ENCODE assay signal across 8 cellular contexts in the genomic region with DNA sequence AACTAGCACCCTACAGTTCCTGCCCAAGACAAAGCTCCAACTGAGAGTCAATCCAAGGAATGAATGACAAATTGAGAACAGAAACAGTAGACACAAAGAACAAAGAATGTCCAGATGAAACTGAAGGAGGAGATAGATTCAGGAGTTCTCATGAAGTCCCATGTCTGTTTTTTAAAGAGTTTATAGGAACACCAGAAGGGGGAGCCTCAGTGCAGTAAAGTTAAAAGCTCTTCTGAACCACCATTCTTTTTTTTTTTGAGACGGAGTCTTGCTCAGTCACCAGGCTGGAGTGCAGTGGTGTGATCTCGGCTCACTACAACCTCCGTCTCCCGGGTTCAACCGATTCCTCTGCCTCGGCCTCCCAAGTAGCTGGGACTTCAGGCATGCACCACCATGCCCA.
DNase-seq lines count a peak whose midpoint lies in the region; ATAC-seq and TF ChIP-seq lines count a peak whose summit lies in the region.

No MANE protein-coding gene starts in this region.

- no peak for TF ChIP-seq POLR2A in transverse colon (IDR thresholded peaks at IDR 0.05)

- H3K27me3 Mint-ChIP-seq in activated T-helper 17 cell treated with anti-CD3 and anti-CD28 coated beads, Interleukin-2, amount 50 U/mL, for 72 hours = peaks cover 9% of the 10 kb centered on the region

- CTCF ChIA-PET in AG04450 (lab: Charles Lee) = interaction anchor here (0.5 to 7.8 kb wide), 26 partner anchors 8 to 1238 kb away, joined by 3 to 126 read pairs (median 5); no protein-coding TSS in a partner anchor

- H3K9me2 ChIP-seq in OCI-LY1 (ENCODE audit: low read depth, low read length) = no peaks in the 10 kb centered on the region

- H3K27me3 ChIP-seq in AG04450 (ENCODE audit: control insufficient read depth, insufficient read depth, low read length) (no peaks in the 10 kb centered on the region), OCI-LY1 (ENCODE audit: insufficient read depth, low read length) (no peaks in the 10 kb centered on the region), transverse colon (no peaks in the 10 kb centered on the region)

- no peaks in the 10 kb centered on the region for H3K4me1 ChIP-seq in OCI-LY1 (ENCODE audit: insufficient read depth, low read length, severe bottlenecking)
- no peaks in the 10 kb centered on the region for H3K4me1 ChIP-seq in transverse colon

- 0 out of 2 replicates have a peak overlapping the region, but pooled peaks have one; percentile 16 for H3K4me2 ChIP-seq in OCI-LY1 (ENCODE audit: low read length)

- in situ Hi-C loops in GM13976 (cut with MboI; ENCODE audit: low sequenced_read_pairs, unreplicated experiment) (no loop called here), transverse colon (cut with MboI; ENCODE audit: low pct_ligation_motif_present in 1 of 4, low pct_unique_long_range_greater_than_20kb in 1 of 4, low sequenced_read_pairs in 3 of 4) (no loop called here)

- DNase-seq in AG04450 (ENCODE audit: low read depth, low spot score) = peak; percentile 7
- peak; percentile 2 for DNase-seq in GM13976 (ENCODE audit: low spot score)
- peak; percentile 70 for DNase-seq in fibroblast of pulmonary artery (ENCODE audit: low read depth)
- no peak for DNase-seq in transverse colon
- DNase-seq in NCI-H510A (lab: John Stamatoyannopoulos, UW) = no peak
- DNase-seq in activated gamma-delta T cell treated with Interleukin-2 at 50 U/mL for 16 hours = no peak

- no peak for ATAC-seq in activated T-helper 17 cell treated with anti-CD3 and anti-CD28 coated beads, Interleukin-2, amount 50 U/mL, for 72 hours (replicated peaks)

- H3F3A ChIP-seq in OCI-LY1 (ENCODE audit: insufficient read depth, low read length) = no peaks in the 10 kb centered on the region

- no peak for TF ChIP-seq EP300 in transverse colon (IDR thresholded peaks at IDR 0.05; ENCODE audit: low read depth)

- H2AFZ ChIP-seq in OCI-LY1 (ENCODE audit: low read length) = no peak overlapping the region

- H3K4me3 Mint-ChIP-seq in activated T-helper 17 cell treated with anti-CD3 and anti-CD28 coated beads, Interleukin-2, amount 50 U/mL, for 72 hours = no peak overlapping the region

- H3K27ac Mint-ChIP-seq in activated T-helper 17 cell treated with anti-CD3 and anti-CD28 coated beads, Interleukin-2, amount 50 U/mL, for 72 hours = no peak overlapping the region

- H3K4me3 ChIP-seq in AG04450 (ENCODE audit: low read depth, low read length) (no peak overlapping the region), OCI-LY1 (ENCODE audit: low read depth, low read length, poor library complexity, severe bottlenecking) (peak overlapping the region; percentile 22), fibroblast of pulmonary artery (replicated peaks; ENCODE audit: low read depth, low read length) (no peak overlapping the region), transverse colon (no peak overlapping the region)

- TF ChIP-seq CTCF in AG04450 (IDR thresholded peaks at IDR 0.05; ENCODE audit: low read depth, low read length) (peak; percentile 53), GM13976 (IDR thresholded peaks at IDR 0.05; ENCODE audit: borderline replicate concordance, control extremely low read depth, extremely low read depth, insufficient read depth, missing control alignments) (no peak), OCI-LY1 (IDR thresholded peaks at IDR 0.05; ENCODE audit: low read length) (peak; percentile 42), fibroblast of pulmonary artery (IDR thresholded peaks at IDR 0.05; ENCODE audit: low read length, missing control alignments) (peak; percentile 55), transverse colon (IDR thresholded peaks at IDR 0.05) (peak in 2 of 5 experiments; percentile 6 to 7)

- no peaks in the 10 kb centered on the region for H3K9me3 ChIP-seq in AG04450 (ENCODE audit: control insufficient read depth, insufficient read depth, low read length)
- no peaks in the 10 kb centered on the region for H3K9me3 ChIP-seq in OCI-LY1 (ENCODE audit: low read length)
- no peaks in the 10 kb centered on the region for H3K9me3 ChIP-seq in transverse colon

- H3K36me3 Mint-ChIP-seq in activated T-helper 17 cell treated with anti-CD3 and anti-CD28 coated beads, Interleukin-2, amount 50 U/mL, for 72 hours (ENCODE audit: low read depth) = no peaks in the 10 kb centered on the region

- no peak overlapping the region for H3K9ac ChIP-seq in OCI-LY1 (ENCODE audit: low read length)

- no peaks in the 10 kb centered on the region for H3K36me3 ChIP-seq in OCI-LY1 (ENCODE audit: insufficient read depth, low read length)
- no peaks in the 10 kb centered on the region for H3K36me3 ChIP-seq in transverse colon

- H3K9me3 Mint-ChIP-seq in activated T-helper 17 cell treated with anti-CD3 and anti-CD28 coated beads, Interleukin-2, amount 50 U/mL, for 72 hours = no peaks in the 10 kb centered on the region

- WGBS in transverse colon (ENCODE audit: low coverage in 1 of 2), 2 donors = 76% methylated on average over 6 of the region's 6 CpGs; no CpG with 5 or more reads in 1 of the 2 donors

- POLR2A ChIA-PET in AG04450 (lab: Yijun Ruan, JAX) = interaction anchor here (1.0 kb wide), 1 partner anchor 102 kb away, joined by 3 read pairs; no protein-coding TSS in a partner anchor

- H3K4me1 Mint-ChIP-seq in activated T-helper 17 cell treated with anti-CD3 and anti-CD28 coated beads, Interleukin-2, amount 50 U/mL, for 72 hours = no peaks in the 10 kb centered on the region

- H3K27ac ChIP-seq in AG04450 (ENCODE audit: low read depth, low read length) (no peak overlapping the region), OCI-LY1 (ENCODE audit: low read depth, low read length, poor library complexity, severe bottlenecking) (no peak overlapping the region), transverse colon (no peak overlapping the region)

- intact Hi-C loops in transverse colon (cut with DNase I; ENCODE audit: low total_unique reads) = no loop called here

- H4K20me1 ChIP-seq in OCI-LY1 (ENCODE audit: insufficient read depth, low read length) = no peaks in the 10 kb centered on the region

- H3K79me2 ChIP-seq in OCI-LY1 (ENCODE audit: insufficient read depth, low read length) = no peaks in the 10 kb centered on the region

Comparison
In these comparisons a context has a peak if more than half of its experiments do, and no peak if none do; other contexts are left out.
1. DNase-seq: peak in AG04450 (single experiment), GM13976 (single experiment) and fibroblast of pulmonary artery (single experiment); none in transverse colon (single experiment), NCI-H510A (single experiment) and activated gamma-delta T cell treated with Interleukin-2 at 50 U/mL for 16 hours (single experiment).